ENCODE assay signal across 14 cellular contexts in the genomic region with DNA sequence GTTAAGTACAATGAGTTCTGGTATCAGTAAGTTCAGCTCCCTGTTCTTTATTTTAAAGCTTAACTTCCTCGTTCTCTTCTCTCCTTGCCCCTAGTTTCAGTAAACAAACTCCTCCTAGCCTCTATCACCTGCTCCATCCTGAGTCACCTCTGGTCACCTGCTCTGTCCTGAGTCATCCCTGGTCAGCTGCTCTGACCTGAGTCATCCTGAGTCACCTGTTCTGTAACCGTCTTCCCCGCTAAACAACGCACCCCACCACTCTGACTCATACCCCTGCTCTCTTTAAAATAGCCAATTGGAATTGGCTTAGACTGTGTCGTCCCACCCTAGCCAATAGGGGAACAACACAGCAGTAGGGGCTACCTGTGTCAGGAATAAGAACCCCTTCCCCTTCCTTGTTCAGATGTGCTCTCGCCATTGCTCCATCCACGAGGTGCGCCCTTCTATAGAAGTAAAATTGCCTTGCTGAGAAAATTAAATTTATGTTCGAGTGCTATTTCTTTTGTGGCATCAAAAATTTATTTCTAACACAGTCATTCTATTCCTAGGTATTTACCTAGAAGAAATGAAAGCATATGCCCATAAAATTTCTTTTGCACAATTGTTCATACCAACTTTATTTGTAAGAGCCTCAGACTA. TPM values are rescaled to one million over a fixed set of nuclear protein-coding genes. Genes with fewer than 3 reads are reported as not detected.
DNase-seq lines count a peak whose midpoint lies in the region; ATAC-seq and TF ChIP-seq lines count a peak whose summit lies in the region.
"Had no signal": no experiment of that assay in that cellular context is flagged by ENCODE, and none has a peak within 500 bp of the region (broad histone marks: within the 10 kb centered on the region; RNA-seq: fewer than 3 reads in every experiment).

No MANE protein-coding gene starts in this region.

- H3K27me3 Mint-ChIP-seq in osteocyte (ENCODE audit: unreplicated experiment) = peaks cover 6% of the 10 kb centered on the region
- H3K27me3 Mint-ChIP-seq: naive B cell had no signal

- in situ Hi-C loops in ACHN (cut with HindIII; ENCODE audit: low pct_ligation_motif_present, low pct_unique_long_range_greater_than_20kb, low sequenced_read_pairs) = no loop called here
- in situ Hi-C loops in GM23248 (cut with MboI) = no loop called here

- H3K4me3 ChIP-seq in GM23248 = no peak overlapping the region

- H3K9me3 Mint-ChIP-seq in osteocyte (ENCODE audit: unreplicated experiment) = peaks cover 26% of the 10 kb centered on the region

- H3K4me1 ChIP-seq in GM23248 (ENCODE audit: insufficient read depth) = 0 out of 2 replicates have a peak, but pooled peaks cover 3% of the 10 kb centered on the region

- H3K9me3 ChIP-seq in GM23248 (ENCODE audit: low read depth) = peaks cover 4% of the 10 kb centered on the region

- H3K4me1 Mint-ChIP-seq in osteocyte (ENCODE audit: unreplicated experiment) = no peaks in the 10 kb centered on the region
- H3K4me1 Mint-ChIP-seq: immature natural killer cell had no signal

- no peak overlapping the region for H3K4me3 Mint-ChIP-seq in osteocyte (ENCODE audit: unreplicated experiment)
- H3K4me3 Mint-ChIP-seq: immature natural killer cell, naive B cell had no signal

- H3K4me2 ChIP-seq in GM23248 (ENCODE audit: unreplicated experiment) = no peak overlapping the region

- no peak for TF ChIP-seq CTCF in osteocyte (IDR thresholded peaks at IDR 0.05)

- no peaks in the 10 kb centered on the region for H3K79me2 ChIP-seq in GM23248 (ENCODE audit: insufficient read depth)

- no peak for ATAC-seq in GM18517 (IDR thresholded peaks at IDR 0.05; ENCODE audit: unreplicated experiment)

- H3F3A ChIP-seq in GM23248 (ENCODE audit: insufficient read depth) = peaks cover 2% of the 10 kb centered on the region; the same call in 1 of the 2 replicates

- no peaks in the 10 kb centered on the region for H4K20me1 ChIP-seq in GM23248 (ENCODE audit: insufficient read depth)

- H3K9ac ChIP-seq in GM23248 = no peak overlapping the region

- WGBS in GM23248 (ENCODE audit: low coverage in 1 of 2, low lambda C conversion rate in 2 of 2, missing lambda C conversion rate in 2 of 2), 2 experiments = 82 to 86% methylated on average over 9 of the region's 9 CpGs

- no peaks in the 10 kb centered on the region for H3K9me2 ChIP-seq in GM23248 (ENCODE audit: insufficient read depth)

- H3K27me3 ChIP-seq in GM23248 (replicated peaks; ENCODE audit: insufficient read depth) = no peaks in the 10 kb centered on the region

- no peaks in the 10 kb centered on the region for H3K36me3 ChIP-seq in GM23248 (ENCODE audit: low read depth)

- no peak overlapping the region for H3K27ac ChIP-seq in GM23248

- no peaks in the 10 kb centered on the region for H3K36me3 Mint-ChIP-seq in osteocyte (ENCODE audit: unreplicated experiment)

- peak; percentile 30 for DNase-seq in ACHN
- peak; percentile 11 for DNase-seq in GM23248
- peak; percentile 44 for DNase-seq in RPMI7951 (ENCODE audit: low read depth)
- DNase-seq in glomerular visceral epithelial cell (ENCODE audit: extremely low spot score) = peak; percentile 50
- DNase-seq in NCI-H345 treated with DMSO at 0.1 percent for 48 hours (lab: John Stamatoyannopoulos, UW; ENCODE audit: unreplicated experiment) = no peak
- no peak for DNase-seq in cerebellar cortex (ENCODE audit: low spot score)
- DNase-seq in osteocyte (ENCODE audit: extremely low spot score, unreplicated experiment) = no peak
- DNase-seq: cortex of kidney, immature natural killer cell, KG1, naive B cell, NCI-H187 treated with DMSO at 0.1 percent for 48 hours, T-helper 1 cell had no signal

- no peak overlapping the region for H2AFZ ChIP-seq in GM23248

- H3K27ac Mint-ChIP-seq in osteocyte (ENCODE audit: unreplicated experiment) = no peak overlapping the region
- H3K27ac Mint-ChIP-seq: immature natural killer cell had no signal

RNA-seq across cellular contexts. Expression of gene RMND5A, which starts 24.9 kb away (rescaled TPM):
- total RNA-seq in GM23248 (2014; rRNA removed; shearing (Covaris generic)) = 21.2 and 38.1 TPM in 2 replicates
- polyA plus RNA-seq in GM23248 (2016; fragmentation: Nextera tagmentation; extraction: Ambion mirVana) = 6.8 and 7.2 TPM in 2 replicates
- 19.5 and 22.2 TPM in 2 replicates for total RNA-seq in RPMI7951 (2014; rRNA removed; shearing (Covaris generic))
- 24.3 and 25.8 TPM in 2 replicates for total RNA-seq in osteocyte

Comparison
In these comparisons a context has a peak if more than half of its experiments do, and no peak if none do; other contexts are left out.
1. DNase-seq: peak in ACHN (single experiment), GM23248 (single experiment), RPMI7951 (single experiment) and glomerular visceral epithelial cell (single experiment); none in NCI-H345 treated with DMSO at 0.1 percent for 48 hours (single experiment), cerebellar cortex (single experiment) and osteocyte (single experiment).